ENCODE assay signal across 1 cellular context in genomic region chr11:87265132-87265531, GRCh38.
TF ChIP-seq lines count a peak whose summit lies in the region.

No MANE protein-coding gene starts in this region.

TF ChIP-seq in SK-N-SH, 30 proteins besides CTCF, POLR2A, EP300 and RAD21 (continued from another document):
- TF ChIP-seq USF2 (IDR thresholded peaks at IDR 0.05; ENCODE audit: borderline replicate concordance, low read depth, low read length) (no peak), YY1 (IDR thresholded peaks at IDR 0.05; ENCODE audit: low read depth) (no peak), RFX5 (IDR thresholded peaks at IDR 0.05; ENCODE audit: low read length) (no peak)
